ENCODE assay signal across 1 cellular context in genomic region chr3:43378066-43378935, GRCh38.
A peak's percentile ranks its signal among the peaks of the same experiment; 100 is the strongest.
TF ChIP-seq lines count a peak whose summit lies in the region.

No MANE protein-coding gene starts in this region.

TF ChIP-seq in HepG2, 621 proteins besides CTCF, POLR2A, EP300 and RAD21 (continued from another document):
- TF ChIP-seq ZHX1 (CRISPR knock-in tag; IDR thresholded peaks at IDR 0.05; ENCODE audit: low read depth) (no peak), ZNF776 (CRISPR knock-in tag; IDR thresholded peaks at IDR 0.05) (no peak), ATF7-NPFF (CRISPR knock-in tag; IDR thresholded peaks at IDR 0.05; ENCODE audit: low read depth) (no peak), ZKSCAN1 (IDR thresholded peaks at IDR 0.05; ENCODE audit: low read length) (no peak), GATAD2A (CRISPR knock-in tag; IDR thresholded peaks at IDR 0.05) (0 out of 2 replicates have a peak, but pooled peaks have one; percentile 20), NCOR1 (IDR thresholded peaks at IDR 0.05; ENCODE audit: borderline replicate concordance, low read length) (no peak), FOXP4 (CRISPR knock-in tag; IDR thresholded peaks at IDR 0.05) (no peak), HMG20B (CRISPR knock-in tag; conservative IDR thresholded peaks at IDR 0.05) (no peak), SMC3 (IDR thresholded peaks at IDR 0.05; ENCODE audit: low read length) (peak; percentile 88), ZNF382 (CRISPR knock-in tag; IDR thresholded peaks at IDR 0.05; ENCODE audit: borderline replicate concordance) (no peak), KDM3A (CRISPR knock-in tag; IDR thresholded peaks at IDR 0.05; ENCODE audit: low read depth) (no peak), FOSL2 (CRISPR knock-in tag; IDR thresholded peaks at IDR 0.05) (no peak), REL (CRISPR knock-in tag; conservative IDR thresholded peaks at IDR 0.05) (no peak), RORA (CRISPR knock-in tag; IDR thresholded peaks at IDR 0.05) (no peak), ZFAT (CRISPR knock-in tag; conservative IDR thresholded peaks at IDR 0.05) (no peak), ZNF558 (CRISPR knock-in tag; IDR thresholded peaks at IDR 0.05; ENCODE audit: borderline replicate concordance) (no peak), STAG1 (CRISPR knock-in tag; IDR thresholded peaks at IDR 0.05) (peak; percentile 82), ZNF280B (CRISPR knock-in tag; IDR thresholded peaks at IDR 0.05; ENCODE audit: borderline replicate concordance) (no peak), ZNF607 (CRISPR knock-in tag; IDR thresholded peaks at IDR 0.05; ENCODE audit: borderline replicate concordance) (no peak), ZFYVE20 (CRISPR knock-in tag; IDR thresholded peaks at IDR 0.05; ENCODE audit: borderline replicate concordance, low read depth) (no peak), ZNF513 (CRISPR knock-in tag; conservative IDR thresholded peaks at IDR 0.05) (no peak), ZNF501 (CRISPR knock-in tag; IDR thresholded peaks at IDR 0.05) (no peak), TEAD3 (CRISPR knock-in tag; optimal IDR thresholded peaks at IDR 0.05; ENCODE audit: borderline replicate concordance) (peak; percentile 9), NKX3-1 (CRISPR knock-in tag; IDR thresholded peaks at IDR 0.05) (no peak), GLI4 (CRISPR knock-in tag; IDR thresholded peaks at IDR 0.05; ENCODE audit: borderline replicate concordance) (no peak), ZNF775 (CRISPR knock-in tag; IDR thresholded peaks at IDR 0.05; ENCODE audit: borderline replicate concordance) (no peak), TCF7 (IDR thresholded peaks at IDR 0.05; ENCODE audit: low read depth) (no peak), RELA (CRISPR knock-in tag; IDR thresholded peaks at IDR 0.05) (no peak), PPARG (CRISPR knock-in tag; conservative IDR thresholded peaks at IDR 0.05) (no peak), PHB2 (IDR thresholded peaks at IDR 0.05; ENCODE audit: partially characterized antibody) (no peak), ZNF331 (CRISPR knock-in tag; IDR thresholded peaks at IDR 0.05) (0 out of 2 replicates have a peak, but pooled peaks have one; percentile 17), SAP130 (CRISPR knock-in tag; IDR thresholded peaks at IDR 0.05; ENCODE audit: low read depth) (no peak), MYNN (CRISPR knock-in tag; IDR thresholded peaks at IDR 0.05; ENCODE audit: low read depth) (no peak)
- TF ChIP-seq, protein P1, sequence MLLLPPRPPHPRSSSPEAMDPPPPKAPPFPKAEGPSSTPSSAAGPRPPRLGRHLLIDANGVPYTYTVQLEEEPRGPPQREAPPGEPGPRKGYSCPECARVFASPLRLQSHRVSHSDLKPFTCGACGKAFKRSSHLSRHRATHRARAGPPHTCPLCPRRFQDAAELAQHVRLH (CRISPR knock-in tag; IDR thresholded peaks at IDR 0.05; ENCODE audit: borderline replicate concordance, low read depth), result peak; percentile 21; the same call in 1 of the 2 replicates
- TF ChIP-seq, protein P2, sequence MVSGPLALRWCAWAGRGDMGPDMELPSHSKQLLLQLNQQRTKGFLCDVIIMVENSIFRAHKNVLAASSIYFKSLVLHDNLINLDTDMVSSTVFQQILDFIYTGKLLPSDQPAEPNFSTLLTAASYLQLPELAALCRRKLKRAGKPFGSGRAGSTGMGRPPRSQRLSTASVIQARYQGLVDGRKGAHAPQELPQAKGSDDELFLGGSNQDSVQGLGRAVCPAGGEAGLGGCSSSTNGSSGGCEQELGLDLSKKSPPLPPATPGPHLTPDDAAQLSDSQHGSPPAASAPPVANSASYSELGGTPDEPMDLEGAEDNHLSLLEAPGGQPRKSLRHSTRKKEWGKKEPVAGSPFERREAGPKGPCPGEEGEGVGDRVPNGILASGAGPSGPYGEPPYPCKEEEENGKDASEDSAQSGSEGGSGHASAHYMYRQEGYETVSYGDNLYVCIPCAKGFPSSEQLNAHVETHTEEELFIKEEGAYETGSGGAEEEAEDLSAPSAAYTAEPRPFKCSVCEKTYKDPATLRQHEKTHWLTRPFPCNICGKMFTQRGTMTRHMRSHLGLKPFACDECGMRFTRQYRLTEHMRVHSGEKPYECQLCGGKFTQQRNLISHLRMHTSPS (CRISPR knock-in tag; IDR thresholded peaks at IDR 0.05; ENCODE audit: low read depth), result no peak
- TF ChIP-seq, protein P3, sequence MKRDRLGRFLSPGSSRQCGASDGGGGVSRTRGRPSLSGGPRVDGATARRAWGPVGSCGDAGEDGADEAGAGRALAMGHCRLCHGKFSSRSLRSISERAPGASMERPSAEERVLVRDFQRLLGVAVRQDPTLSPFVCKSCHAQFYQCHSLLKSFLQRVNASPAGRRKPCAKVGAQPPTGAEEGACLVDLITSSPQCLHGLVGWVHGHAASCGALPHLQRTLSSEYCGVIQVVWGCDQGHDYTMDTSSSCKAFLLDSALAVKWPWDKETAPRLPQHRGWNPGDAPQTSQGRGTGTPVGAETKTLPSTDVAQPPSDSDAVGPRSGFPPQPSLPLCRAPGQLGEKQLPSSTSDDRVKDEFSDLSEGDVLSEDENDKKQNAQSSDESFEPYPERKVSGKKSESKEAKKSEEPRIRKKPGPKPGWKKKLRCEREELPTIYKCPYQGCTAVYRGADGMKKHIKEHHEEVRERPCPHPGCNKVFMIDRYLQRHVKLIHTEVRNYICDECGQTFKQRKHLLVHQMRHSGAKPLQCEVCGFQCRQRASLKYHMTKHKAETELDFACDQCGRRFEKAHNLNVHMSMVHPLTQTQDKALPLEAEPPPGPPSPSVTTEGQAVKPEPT (CRISPR knock-in tag; IDR thresholded peaks at IDR 0.05; ENCODE audit: low read depth), result no peak
